In the genomic region with DNA sequence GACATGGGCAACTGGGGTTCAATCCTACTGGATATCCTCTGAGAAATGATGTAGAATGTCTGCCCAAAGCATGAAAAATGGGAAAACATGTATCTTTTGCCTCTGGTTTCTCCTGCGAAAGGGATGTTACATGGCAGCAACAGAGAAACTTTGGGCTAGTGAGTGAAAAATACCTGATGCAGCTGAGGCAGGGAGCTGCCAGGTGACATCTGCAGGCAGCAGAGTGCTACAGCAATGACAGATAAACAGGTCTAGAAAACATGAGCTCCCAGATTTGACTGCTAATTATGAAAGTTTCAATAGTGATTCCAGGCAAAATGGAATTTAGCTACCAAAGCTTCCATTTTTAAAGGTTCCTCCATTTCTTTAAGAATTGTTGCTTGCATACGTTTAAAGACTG, we compare ENCODE assay signal across 9 cellular contexts. TPM values are rescaled to one million over a fixed set of nuclear protein-coding genes. Genes with fewer than 3 reads are reported as not detected.
DNase-seq lines count a peak whose midpoint lies in the region; ATAC-seq and TF ChIP-seq lines count a peak whose summit lies in the region.
"Had no signal": no experiment of that assay in that cellular context is flagged by ENCODE, and none has a peak within 500 bp of the region (broad histone marks: within the 10 kb centered on the region; RNA-seq: fewer than 3 reads in every experiment).

No MANE protein-coding gene starts in this region.

- CTCF ChIA-PET in AG04449 (lab: Yijun Ruan, JAX) (interaction anchor here (0.6 to 3.1 kb wide), 5 partner anchors 10 to 202 kb away, joined by 3 to 9 read pairs (median 3); partner anchors contain the start of gene PF4V1), Panc1 (lab: Charles Lee) (interaction anchor here (0.7 to 0.9 kb wide), 2 partner anchors 9 to 11 kb away, joined by 3 to 5 read pairs; partner anchors contain the start of gene PF4V1)

- in situ Hi-C loops in Panc1 (cut with HindIII; ENCODE audit: low pct_unique_long_range_greater_than_20kb, low sequenced_read_pairs): no loop called here

- H3K4me1 ChIP-seq in Panc1 (ENCODE audit: control insufficient read depth, insufficient read depth, low read length): peaks cover 5% of the 10 kb centered on the region

- H3K27ac ChIP-seq in Panc1 (ENCODE audit: low read length): peak overlapping the region; percentile 54; the same call in 1 of the 2 replicates
- H3K27ac ChIP-seq: SK-N-MC had no signal

- ATAC-seq in Panc1: no peak
- ATAC-seq in GM18870 (IDR thresholded peaks at IDR 0.05; ENCODE audit: unreplicated experiment): no peak
- no peak for ATAC-seq in HG02852 (IDR thresholded peaks at IDR 0.05; ENCODE audit: unreplicated experiment)
- ATAC-seq in HG03460 (IDR thresholded peaks at IDR 0.05; ENCODE audit: unreplicated experiment): no peak

- TF ChIP-seq CTCF in AG04449 (IDR thresholded peaks at IDR 0.05; ENCODE audit: insufficient read depth, low read length, missing control alignments): peak; percentile 7
- TF ChIP-seq CTCF in GM12875 (IDR thresholded peaks at IDR 0.05; ENCODE audit: borderline replicate concordance, insufficient read depth, low read depth, low read length): peak; percentile 25; the same call in 1 of the 2 replicates
- TF ChIP-seq CTCF in Panc1 (IDR thresholded peaks at IDR 0.05): peak; percentile 71

- DNase-seq in AG04449 (ENCODE audit: low read depth, low spot score) (no peak), Panc1 (ENCODE audit: low read depth, low spot score) (no peak), islet precursor cell (peak; percentile 60), COR-L47 (lab: John Stamatoyannopoulos, UW) (no peak)

- BruUV-seq in Panc1 (replicated peaks; lab: Mats Ljungman, UMichigan): no TSS peak

- H3K36me3 ChIP-seq in Panc1 (ENCODE audit: control insufficient read depth, insufficient read depth, low read length): no peaks in the 10 kb centered on the region

- H3K27me3 ChIP-seq in Panc1 (ENCODE audit: control insufficient read depth, insufficient read depth, low read length): no peaks in the 10 kb centered on the region

- H3K4me3 ChIP-seq in AG04449 (ENCODE audit: low read depth, low read length) (no peak overlapping the region), GM12875 (ENCODE audit: low read depth, low read length) (no peak overlapping the region), Panc1 (ENCODE audit: low read depth in 2 of 2, low read length in 2 of 2) (no peak overlapping the region)
- H3K4me3 ChIP-seq: SK-N-MC had no signal

- intact Hi-C loops in Panc1 (cut with micrococcal nuclease; ENCODE audit: unreplicated experiment): no loop called here

- POLR2A ChIA-PET in AG04449 (lab: Yijun Ruan, JAX) (no interaction called here), Panc1 (lab: Charles Lee) (no interaction called here)

- H3K9me3 ChIP-seq in Panc1 (ENCODE audit: control insufficient read depth, insufficient read depth, low read depth, low read length): no peaks in the 10 kb centered on the region

RNA-seq across cellular contexts. Expression of gene CXCL1, which starts 4.8 kb away (rescaled TPM):
- 12.8 TPM for total RNA-seq in Panc1 (2021; ENCODE audit: unreplicated experiment)
- polyA plus RNA-seq in Panc1 (2012; ENCODE audit: insufficient read length): 21.1 TPM

RNA-seq across cellular contexts. Expression of gene PF4V1, which starts 11.3 kb away (rescaled TPM):
- 0.51 TPM for total RNA-seq in Panc1 (2021; ENCODE audit: unreplicated experiment)
- 3.4 TPM for polyA plus RNA-seq in Panc1 (2012; ENCODE audit: insufficient read length)

RNA-seq across cellular contexts. Expression of gene CXCL6, which starts 27.9 kb away (rescaled TPM):
- total RNA-seq in Panc1 (2021; ENCODE audit: unreplicated experiment): 0.33 TPM
- polyA plus RNA-seq in Panc1 (2012; ENCODE audit: insufficient read length): 1.1 TPM

Comparison
In these comparisons a context has a peak if more than half of its experiments do, and no peak if none do; other contexts are left out.
1. CTCF ChIP-seq: peak in every context shown above with its lines; median percentile 71 in Panc1; 25 in GM12875; 7 in AG04449.